In genomic region chr7:135320277-135320676, GRCh38 we compare ENCODE assay signal across 8 cellular contexts.
DNase-seq lines count a peak whose midpoint lies in the region; ATAC-seq and TF ChIP-seq lines count a peak whose summit lies in the region.

No MANE protein-coding gene starts in this region.

- DNase-seq in AG09319 (ENCODE audit: extremely low read depth, low read depth) (peak; percentile 27), NCI-H128 (lab: John Stamatoyannopoulos, UW; ENCODE audit: unreplicated experiment) (peak; percentile 23), mammary epithelial cell (peak; percentile 86), medulla oblongata (ENCODE audit: extremely low spot score) (peak; percentile 54), NCI-H526 (lab: John Stamatoyannopoulos, UW) (no peak), esophagus squamous epithelium (lab: John Stamatoyannopoulos, UW) (no peak)
- DNase-seq in stimulated activated CD4-positive, alpha-beta T cell treated with anti-CD3 and anti-CD28 coated beads, Interleukin-2, amount 100 ng/mL, for 48 hours, result no peak

- H3K4me3 ChIP-seq in mammary epithelial cell (replicated peaks in 1 of 3; ENCODE audit: insufficient read depth in 1 of 3, low read depth in 2 of 3, low read length in 3 of 3) (no peak overlapping the region), esophagus squamous epithelium (no peak overlapping the region)

- H4K20me1 ChIP-seq in mammary epithelial cell (ENCODE audit: insufficient read depth, low read length), result no peaks in the 10 kb centered on the region

- H3K27me3 ChIP-seq in mammary epithelial cell (ENCODE audit: insufficient read depth, low read length) (no peaks in the 10 kb centered on the region), esophagus squamous epithelium (no peaks in the 10 kb centered on the region)

- peaks cover 7% of the 10 kb centered on the region for H3K4me1 ChIP-seq in mammary epithelial cell (ENCODE audit: insufficient read depth, low read length)
- peaks cover 15 to 46% (median 17%) of the 10 kb centered on the region in 3 donors for H3K4me1 ChIP-seq in esophagus squamous epithelium

- no TSS peak for BruUV-seq in mammary epithelial cell (replicated peaks; lab: Mats Ljungman, UMichigan)

- CTCF ChIA-PET in mammary epithelial cell (lab: Charles Lee; ENCODE audit: low non-redundant PET), result no interaction called here

- in situ Hi-C loops in mammary epithelial cell (cut with MboI; ENCODE audit: low sequenced_read_pairs in 2 of 2), result no loop called here

- ATAC-seq in HG03280 (IDR thresholded peaks at IDR 0.05; ENCODE audit: unreplicated experiment), result no peak

- no peaks in the 10 kb centered on the region for H3K79me2 ChIP-seq in mammary epithelial cell (ENCODE audit: insufficient read depth, low read length)

- H3K36me3 ChIP-seq in mammary epithelial cell (ENCODE audit: insufficient read depth, low read length) (no peaks in the 10 kb centered on the region), esophagus squamous epithelium (no peaks in the 10 kb centered on the region)

- TF ChIP-seq POLR2A in esophagus squamous epithelium (IDR thresholded peaks at IDR 0.05), result no peak

- dilution Hi-C loops in mammary epithelial cell (cut with HindIII; ENCODE audit: low sequenced_read_pairs), result no loop called here

- no peak overlapping the region for H3K4me2 ChIP-seq in mammary epithelial cell (ENCODE audit: insufficient read depth, low read depth, low read length)

- intact Hi-C loops in mammary epithelial cell (cut with micrococcal nuclease), result no loop called here
- intact Hi-C loops in esophagus squamous epithelium (cut with DNase I), result no loop called here

- H3K9ac ChIP-seq in mammary epithelial cell (ENCODE audit: insufficient read depth, low read length), result no peak overlapping the region

- WGBS in mammary epithelial cell (ENCODE audit: low coverage, missing lambda C conversion rate), result 23% methylated on average over 7 of the region's 8 CpGs
- WGBS in esophagus squamous epithelium, 2 donors, result 24 to 47% methylated on average over 5 to 6 of the region's 8 CpGs

- no peaks in the 10 kb centered on the region for H3K9me3 ChIP-seq in mammary epithelial cell (replicated peaks; ENCODE audit: insufficient read depth, low read length)
- H3K9me3 ChIP-seq in esophagus squamous epithelium, result no peaks in the 10 kb centered on the region

- no peak overlapping the region for H2AFZ ChIP-seq in mammary epithelial cell (ENCODE audit: low read depth, low read length)

- TF ChIP-seq CTCF in AG09319 (IDR thresholded peaks at IDR 0.05; ENCODE audit: low read depth, low read length) (no peak), mammary epithelial cell (conservative IDR thresholded peaks at IDR 0.05 in 1 of 2, IDR thresholded peaks at IDR 0.05 in 1 of 2; ENCODE audit: extremely low read depth in 1 of 2, insufficient read depth in 1 of 2, low read depth in 1 of 2, low read length in 2 of 2) (no peak), esophagus squamous epithelium (IDR thresholded peaks at IDR 0.05) (no peak)

- H3K27ac ChIP-seq in mammary epithelial cell (ENCODE audit: insufficient read depth, low read depth, low read length), result no peak overlapping the region
- H3K27ac ChIP-seq in esophagus squamous epithelium, result no peak overlapping the region

Comparison
In these comparisons a context has a peak if more than half of its experiments do, and no peak if none do; other contexts are left out.
1. DNase-seq: peak in AG09319 (single experiment), NCI-H128 (single experiment), mammary epithelial cell (single experiment) and medulla oblongata (single experiment); none in NCI-H526 (0 of 2), esophagus squamous epithelium (single experiment) and stimulated activated CD4-positive, alpha-beta T cell treated with anti-CD3 and anti-CD28 coated beads, Interleukin-2, amount 100 ng/mL, for 48 hours (0 of 2).